ENCODE assay signal across 11 cellular contexts in genomic region chr1:193437785-193438184, GRCh38.
DNase-seq lines count a peak whose midpoint lies in the region; ATAC-seq and TF ChIP-seq lines count a peak whose summit lies in the region.
"Had no signal": no experiment of that assay in that cellular context is flagged by ENCODE, and none has a peak within 500 bp of the region (broad histone marks: within the 10 kb centered on the region; RNA-seq: fewer than 3 reads in every experiment).

No MANE protein-coding gene starts in this region.

- no peak for DNase-seq in activated naive CD4-positive, alpha-beta T cell treated with anti-CD3 and anti-CD28 coated beads, Interleukin-2, amount 10 ng/mL, durations not matched to agents 7 days and 5 days
- no peak for DNase-seq in activated naive CD4-positive, alpha-beta T cell treated with anti-CD3 and anti-CD28 coated beads for 36 hours
- peak; percentile 19 to 44 for DNase-seq in stimulated activated naive CD8-positive, alpha-beta T cell treated with anti-CD3 and anti-CD28 coated beads, Interleukin-15, amount 100 ng/mL, for 72 hours
- DNase-seq in suprapubic skin (ENCODE audit: low spot score in 2 of 2) (no peak), SIG-M5 treated with dmso at 0.1 percent for 504 hours (lab: John Stamatoyannopoulos, UW; ENCODE audit: unreplicated experiment) (no peak), NCI-H2081 treated with DMSO at 0.1 percent for 48 hours (lab: John Stamatoyannopoulos, UW) (no peak)

- H3K4me1 ChIP-seq in suprapubic skin = no peaks in the 10 kb centered on the region
- H3K4me1 ChIP-seq: left lung had no signal

- intact Hi-C loops in activated naive CD4-positive, alpha-beta T cell treated with anti-CD3 and anti-CD28 coated beads for 36 hours (cut with micrococcal nuclease) = no loop called here

- peak overlapping the region; percentile 71 for H3K27ac Mint-ChIP-seq in activated naive CD4-positive, alpha-beta T cell treated with anti-CD3 and anti-CD28 coated beads, Interleukin-2, amount 10 ng/mL, durations not matched to agents 7 days and 5 days
- H3K27ac Mint-ChIP-seq in activated naive CD4-positive, alpha-beta T cell treated with anti-CD3 and anti-CD28 coated beads for 36 hours = no peak overlapping the region
- peak overlapping the region; percentile 19 to 31 for H3K27ac Mint-ChIP-seq in stimulated activated naive CD8-positive, alpha-beta T cell treated with anti-CD3 and anti-CD28 coated beads, Interleukin-15, amount 100 ng/mL, for 72 hours
- H3K27ac Mint-ChIP-seq: activated naive CD4-positive, alpha-beta T cell treated with anti-CD3 and anti-CD28 coated beads, Interleukin-2, amount 50 U/mL, for 72 hours; IgD-negative memory B cell had no signal

- TF ChIP-seq POLR2A in suprapubic skin (IDR thresholded peaks at IDR 0.05) = no peak

- no peak overlapping the region for H3K27ac ChIP-seq in suprapubic skin
- H3K27ac ChIP-seq: left lung had no signal

- H3K9me3 Mint-ChIP-seq in activated naive CD4-positive, alpha-beta T cell treated with anti-CD3 and anti-CD28 coated beads, Interleukin-2, amount 10 ng/mL, durations not matched to agents 7 days and 5 days = peaks cover 52% of the 10 kb centered on the region
- peaks cover 25% of the 10 kb centered on the region for H3K9me3 Mint-ChIP-seq in activated naive CD4-positive, alpha-beta T cell treated with anti-CD3 and anti-CD28 coated beads for 36 hours
- H3K9me3 Mint-ChIP-seq in stimulated activated naive CD8-positive, alpha-beta T cell treated with anti-CD3 and anti-CD28 coated beads, Interleukin-15, amount 100 ng/mL, for 72 hours = peaks cover 34 to 53% of the 10 kb centered on the region in 2 donors

- TF ChIP-seq EP300 in suprapubic skin (IDR thresholded peaks at IDR 0.05) = no peak

- H3K9me3 ChIP-seq in suprapubic skin = peaks cover 5% of the 10 kb centered on the region

- peaks cover 47% of the 10 kb centered on the region for H3K36me3 Mint-ChIP-seq in activated naive CD4-positive, alpha-beta T cell treated with anti-CD3 and anti-CD28 coated beads, Interleukin-2, amount 10 ng/mL, durations not matched to agents 7 days and 5 days
- H3K36me3 Mint-ChIP-seq in activated naive CD4-positive, alpha-beta T cell treated with anti-CD3 and anti-CD28 coated beads for 36 hours (ENCODE audit: low read depth) = peaks cover 12% of the 10 kb centered on the region

- no peaks in the 10 kb centered on the region for H3K27me3 Mint-ChIP-seq in activated naive CD4-positive, alpha-beta T cell treated with anti-CD3 and anti-CD28 coated beads, Interleukin-2, amount 10 ng/mL, durations not matched to agents 7 days and 5 days
- no peaks in the 10 kb centered on the region for H3K27me3 Mint-ChIP-seq in activated naive CD4-positive, alpha-beta T cell treated with anti-CD3 and anti-CD28 coated beads for 36 hours (ENCODE audit: low read depth)
- no peaks in the 10 kb centered on the region for H3K27me3 Mint-ChIP-seq in stimulated activated naive CD8-positive, alpha-beta T cell treated with anti-CD3 and anti-CD28 coated beads, Interleukin-15, amount 100 ng/mL, for 72 hours
- H3K27me3 Mint-ChIP-seq: IgD-negative memory B cell had no signal

- ATAC-seq in HG02642 (IDR thresholded peaks at IDR 0.05; ENCODE audit: poor library complexity, unreplicated experiment) = peak; percentile 83
- peak; percentile 65 for ATAC-seq in HG03521 (IDR thresholded peaks at IDR 0.05; ENCODE audit: unreplicated experiment)
- peak; percentile 90 for ATAC-seq in stimulated activated naive CD8-positive, alpha-beta T cell treated with anti-CD3 and anti-CD28 coated beads, Interleukin-15, amount 100 ng/mL, for 72 hours
- ATAC-seq: left lung had no signal

- no peaks in the 10 kb centered on the region for H3K36me3 ChIP-seq in suprapubic skin
- H3K36me3 ChIP-seq: left lung had no signal

- H3K4me3 Mint-ChIP-seq in activated naive CD4-positive, alpha-beta T cell treated with anti-CD3 and anti-CD28 coated beads, Interleukin-2, amount 10 ng/mL, durations not matched to agents 7 days and 5 days = no peak overlapping the region
- no peak overlapping the region for H3K4me3 Mint-ChIP-seq in activated naive CD4-positive, alpha-beta T cell treated with anti-CD3 and anti-CD28 coated beads for 36 hours
- peak overlapping the region; percentile 45 to 54 for H3K4me3 Mint-ChIP-seq in stimulated activated naive CD8-positive, alpha-beta T cell treated with anti-CD3 and anti-CD28 coated beads, Interleukin-15, amount 100 ng/mL, for 72 hours
- H3K4me3 Mint-ChIP-seq: IgD-negative memory B cell had no signal

- H3K4me3 ChIP-seq in suprapubic skin = no peak overlapping the region
- H3K4me3 ChIP-seq: left lung had no signal

- CTCF ChIA-PET in activated naive CD4-positive, alpha-beta T cell treated with anti-CD3 and anti-CD28 coated beads, Interleukin-2, amount 10 ng/mL, durations not matched to agents 7 days and 5 days (lab: Charles Lee) = no interaction called here
- CTCF ChIA-PET in activated naive CD4-positive, alpha-beta T cell treated with anti-CD3 and anti-CD28 coated beads for 36 hours (lab: Charles Lee) = no interaction called here

- peaks cover 31% of the 10 kb centered on the region for H3K4me1 Mint-ChIP-seq in activated naive CD4-positive, alpha-beta T cell treated with anti-CD3 and anti-CD28 coated beads, Interleukin-2, amount 10 ng/mL, durations not matched to agents 7 days and 5 days
- peaks cover 10% of the 10 kb centered on the region for H3K4me1 Mint-ChIP-seq in activated naive CD4-positive, alpha-beta T cell treated with anti-CD3 and anti-CD28 coated beads for 36 hours (ENCODE audit: low read depth)
- H3K4me1 Mint-ChIP-seq in stimulated activated naive CD8-positive, alpha-beta T cell treated with anti-CD3 and anti-CD28 coated beads, Interleukin-15, amount 100 ng/mL, for 72 hours = peaks cover 21% of the 10 kb centered on the region

- no peak for TF ChIP-seq CTCF in suprapubic skin (IDR thresholded peaks at IDR 0.05)

- no peaks in the 10 kb centered on the region for H3K27me3 ChIP-seq in suprapubic skin
- H3K27me3 ChIP-seq: left lung had no signal

Comparison
In these comparisons a context has a peak if more than half of its experiments do, and no peak if none do; other contexts are left out.
1. DNase-seq: peak in stimulated activated naive CD8-positive, alpha-beta T cell treated with anti-CD3 and anti-CD28 coated beads, Interleukin-15, amount 100 ng/mL, for 72 hours (2 of 2); none in activated naive CD4-positive, alpha-beta T cell treated with anti-CD3 and anti-CD28 coated beads, Interleukin-2, amount 10 ng/mL, durations not matched to agents 7 days and 5 days (single experiment), activated naive CD4-positive, alpha-beta T cell treated with anti-CD3 and anti-CD28 coated beads for 36 hours (single experiment), suprapubic skin (0 of 2), SIG-M5 treated with dmso at 0.1 percent for 504 hours (single experiment) and NCI-H2081 treated with DMSO at 0.1 percent for 48 hours (single experiment).
2. H3K4me3 Mint-ChIP-seq: peak in stimulated activated naive CD8-positive, alpha-beta T cell treated with anti-CD3 and anti-CD28 coated beads, Interleukin-15, amount 100 ng/mL, for 72 hours (2 of 2); none in activated naive CD4-positive, alpha-beta T cell treated with anti-CD3 and anti-CD28 coated beads, Interleukin-2, amount 10 ng/mL, durations not matched to agents 7 days and 5 days (single experiment) and activated naive CD4-positive, alpha-beta T cell treated with anti-CD3 and anti-CD28 coated beads for 36 hours (single experiment).
3. Peak in every context shown above with its lines, with median percentiles within 50 percentile points of each other: ATAC-seq.